ENCODE assay signal across 1 cellular context in genomic region chr16:176006-176405, GRCh38.
TF ChIP-seq lines count a peak whose summit lies in the region.

No MANE protein-coding gene starts in this region.

TF ChIP-seq in K562, 482 proteins besides CTCF, POLR2A, EP300 and RAD21:
- TF ChIP-seq MAX (CRISPR knock-in tag; IDR thresholded peaks at IDR 0.05) (0 out of 2 replicates have a peak, but pooled peaks have one; percentile 26), E2F6 (IDR thresholded peaks at IDR 0.05; ENCODE audit: borderline replicate concordance in 1 of 2, extremely low read depth in 1 of 2, insufficient read depth in 1 of 2, insufficient read length in 1 of 2, low read depth in 1 of 2, low read length in 1 of 2, poor library complexity in 1 of 2, severe bottlenecking in 1 of 2) (peak in 1 of 2 experiments; percentile 4), PKNOX1 (IDR thresholded peaks at IDR 0.05) (peak; percentile 51; the same call in 1 of the 2 replicates), TFAP4 (CRISPR knock-in tag; IDR thresholded peaks at IDR 0.05; ENCODE audit: borderline replicate concordance) (peak; percentile 23; the same call in 1 of the 2 replicates)
